In genomic region chr5:177325868-177326381, GRCh38 we compare ENCODE assay signal across 9 cellular contexts. TPM values are rescaled to one million over a fixed set of nuclear protein-coding genes. Genes with fewer than 3 reads are reported as not detected.
DNase-seq lines count a peak whose midpoint lies in the region; TF ChIP-seq lines count a peak whose summit lies in the region.
"Had no signal": no experiment of that assay in that cellular context is flagged by ENCODE, and none has a peak within 500 bp of the region (broad histone marks: within the 10 kb centered on the region; RNA-seq: fewer than 3 reads in every experiment).

No MANE protein-coding gene starts in this region.

- H3K27ac ChIP-seq in PC-9: peak overlapping the region; percentile 42
- H3K27ac ChIP-seq in iPS-18a (ENCODE audit: low read length): peak overlapping the region; percentile 65

- H3K4me1 ChIP-seq in PC-9 (replicated peaks; ENCODE audit: insufficient read depth): peaks cover 23% of the 10 kb centered on the region
- peaks cover 9% of the 10 kb centered on the region for H3K4me1 ChIP-seq in iPS-18a (ENCODE audit: control insufficient read depth, low read depth, low read length)
- peaks cover 32% of the 10 kb centered on the region for H3K4me1 ChIP-seq in skeletal muscle satellite cell (ENCODE audit: control insufficient read depth, insufficient read depth, low read length)

- H3K4me2 ChIP-seq in PC-9 (peak overlapping the region; percentile 68), skeletal muscle satellite cell (ENCODE audit: low read length) (peak overlapping the region; percentile 53)

- POLR2A ChIA-PET in PC-9 (lab: Charles Lee; ENCODE audit: unreplicated experiment): no interaction called here

- intact Hi-C loops in PC-9 (cut with micrococcal nuclease; ENCODE audit: unreplicated experiment): no loop called here

- no peaks in the 10 kb centered on the region for H3K9me2 ChIP-seq in PC-9 (ENCODE audit: insufficient read depth)

- H3K36me3 ChIP-seq in PC-9 (ENCODE audit: low read depth) (no peaks in the 10 kb centered on the region), iPS-18a (ENCODE audit: control insufficient read depth, low read depth, low read length) (no peaks in the 10 kb centered on the region), skeletal muscle satellite cell (ENCODE audit: insufficient read depth, low read length) (no peaks in the 10 kb centered on the region)

- DNase-seq in PC-9: peak; percentile 30 to 83
- DNase-seq in activated CD4-positive, CD25-positive, alpha-beta regulatory T cell (lab: John Stamatoyannopoulos, UW): no peak
- DNase-seq in activated CD4-positive, alpha-beta T cell treated with anti-CD3 and anti-CD28 coated beads, Interleukin-2, amount 50 U/mL, for 48 hours: no peak
- DNase-seq: amniotic stem cell; MG63; NCI-H2227 treated with DMSO at 0.1 percent for 48 hours; stimulated activated CD4-positive, alpha-beta T cell treated with anti-CD3 and anti-CD28 coated beads, Interleukin-12 subunit alpha, Interleukin-12 subunit beta, amount 100 ng/mL, for 4 hours had no signal

- no peaks in the 10 kb centered on the region for H3K9me3 ChIP-seq in PC-9 (ENCODE audit: insufficient read depth, low read depth)
- no peaks in the 10 kb centered on the region for H3K9me3 ChIP-seq in iPS-18a (ENCODE audit: control insufficient read depth, low read depth, low read length)
- no peaks in the 10 kb centered on the region for H3K9me3 ChIP-seq in skeletal muscle satellite cell (replicated peaks; ENCODE audit: low read length)
- H3K9me3 ChIP-seq: MG63 had no signal

- no TSS peak for BruUV-seq in PC-9 (replicated peaks; lab: Mats Ljungman, UMichigan)

- H3F3A ChIP-seq in PC-9 (ENCODE audit: insufficient read depth, low read depth): peaks cover 33% of the 10 kb centered on the region

- no peaks in the 10 kb centered on the region for H4K20me1 ChIP-seq in PC-9 (ENCODE audit: insufficient read depth)

- H3K4me3 ChIP-seq in PC-9 (no peak overlapping the region), iPS-18a (ENCODE audit: low read length) (no peak overlapping the region), skeletal muscle satellite cell (ENCODE audit: low read length) (no peak overlapping the region)
- H3K4me3 ChIP-seq: MG63 had no signal

- H2AFZ ChIP-seq in PC-9: no peak overlapping the region

- H3K9ac ChIP-seq in iPS-18a (ENCODE audit: low read length) (no peak overlapping the region), skeletal muscle satellite cell (ENCODE audit: low read depth, low read length) (no peak overlapping the region)

- no peaks in the 10 kb centered on the region for H3K79me2 ChIP-seq in PC-9 (ENCODE audit: low read depth)

- CTCF ChIA-PET in PC-9 (lab: Charles Lee): no interaction called here

- no peak for TF ChIP-seq CTCF in PC-9 (conservative IDR thresholded peaks at IDR 0.05)

- H3K27me3 ChIP-seq in PC-9 (ENCODE audit: insufficient read depth, low read depth): no peaks in the 10 kb centered on the region
- H3K27me3 ChIP-seq in iPS-18a (ENCODE audit: control insufficient read depth, insufficient read depth, low read length): no peaks in the 10 kb centered on the region
- no peaks in the 10 kb centered on the region for H3K27me3 ChIP-seq in skeletal muscle satellite cell (ENCODE audit: control insufficient read depth, insufficient read depth, low read length)
- H3K27me3 ChIP-seq: MG63 had no signal

RNA-seq across cellular contexts. Expression of gene MXD3, which starts 14.2 kb away (rescaled TPM):
- total RNA-seq in PC-9 (2021): 50.0 and 54.8 TPM in 2 replicates
- 2.3 and 3.5 TPM in 2 replicates for total RNA-seq in skeletal muscle satellite cell (2012; rRNA removed)

RNA-seq across cellular contexts. Expression of gene PRELID1, which starts 22.3 kb away (rescaled TPM):
- total RNA-seq in PC-9 (2021): 189 and 209 TPM in 2 replicates
- 135 and 214 TPM in 2 replicates for total RNA-seq in skeletal muscle satellite cell (2012; rRNA removed)

RNA-seq across cellular contexts. Expression of gene RAB24, which starts 22.4 kb away (rescaled TPM):
- total RNA-seq in PC-9 (2021): 16.9 and 25.2 TPM in 2 replicates
- 9.6 TPM in 2 replicates for total RNA-seq in skeletal muscle satellite cell (2012; rRNA removed)

RNA-seq across cellular contexts. Expression of gene LMAN2, which starts 25.5 kb away (rescaled TPM):
- 129 and 153 TPM in 2 replicates for total RNA-seq in PC-9 (2021)
- 285 and 302 TPM in 2 replicates for total RNA-seq in skeletal muscle satellite cell (2012; rRNA removed)

RNA-seq across cellular contexts. Expression of gene RGS14, which starts 31.8 kb away (rescaled TPM):
- total RNA-seq in PC-9 (2021): 11.9 and 13.6 TPM in 2 replicates
- total RNA-seq in skeletal muscle satellite cell (2012; rRNA removed): 4.6 and 7.2 TPM in 2 replicates

Comparison
In these comparisons a context has a peak if more than half of its experiments do, and no peak if none do; other contexts are left out.
1. DNase-seq: peak in PC-9 (2 of 2); none in activated CD4-positive, CD25-positive, alpha-beta regulatory T cell (0 of 4) and activated CD4-positive, alpha-beta T cell treated with anti-CD3 and anti-CD28 coated beads, Interleukin-2, amount 50 U/mL, for 48 hours (0 of 2).